ENCODE assay signal across 14 cellular contexts in the genomic region with DNA sequence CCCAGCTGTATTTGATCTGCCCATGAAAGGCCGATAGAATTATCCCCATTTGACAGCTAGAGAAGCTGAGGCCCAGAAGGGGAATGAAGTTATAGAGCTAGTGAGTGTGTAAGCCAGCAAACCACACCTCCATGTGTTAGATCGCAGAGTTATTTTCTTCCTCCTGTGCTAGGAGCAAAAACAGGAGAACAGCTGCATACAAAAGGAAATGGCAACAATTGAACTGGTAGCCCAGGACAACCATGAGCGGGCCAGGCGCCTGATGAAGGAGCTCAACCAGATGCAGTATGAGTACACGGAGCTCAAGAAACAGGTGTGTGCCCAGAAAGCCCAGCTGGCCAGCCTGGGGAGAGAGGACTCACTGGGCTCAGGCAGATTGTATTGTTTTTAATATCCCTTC.
"Had no signal": no experiment of that assay in that cellular context is flagged by ENCODE, and none has a peak within 500 bp of the region (broad histone marks: within the 10 kb centered on the region; RNA-seq: fewer than 3 reads in every experiment).

No MANE protein-coding gene starts in this region.

- H3K4me1 Mint-ChIP-seq: WTC11 had no signal

- H3K27ac ChIP-seq: cardiac muscle cell, pancreas, skin epidermis, tibial artery, uterus had no signal

- H3K9me3 ChIP-seq: pancreas, tibial artery, uterus had no signal

- H3K27me3 ChIP-seq: cardiac muscle cell, pancreas, tibial artery, uterus had no signal

- H3K4me3 ChIP-seq: cardiac muscle cell, pancreas, skin epidermis, tibial artery, uterus had no signal

- H3K36me3 ChIP-seq: uterus had no signal

- H3K27me3 Mint-ChIP-seq: activated CD4-positive, alpha-beta T cell treated with anti-CD3 and anti-CD28 coated beads, Interleukin-2, amount 10 ng/mL, durations not matched to agents 7 days and 5 days had no signal

- ATAC-seq: left ventricle myocardium superior, pancreas, WTC11 had no signal

- H3K4me1 ChIP-seq: pancreas, tibial artery, uterus had no signal

- H3K27ac Mint-ChIP-seq: T-helper 1 cell treated with Interleukin-12 subunit alpha and Interleukin-12 subunit beta and Interleukin-4 antibody, amounts not matched to agents 30 μg/mL and 1 μg/mL, for 36 hours; WTC11 had no signal

- H3K9me3 Mint-ChIP-seq: activated CD4-positive, alpha-beta T cell treated with anti-CD3 and anti-CD28 coated beads, Interleukin-2, amount 10 ng/mL, durations not matched to agents 7 days and 5 days; T-helper 1 cell treated with Interleukin-12 subunit alpha and Interleukin-12 subunit beta and Interleukin-4 antibody, amounts not matched to agents 30 μg/mL and 1 μg/mL, for 36 hours; WTC11 had no signal

- H3K4me3 Mint-ChIP-seq: activated CD4-positive, alpha-beta T cell treated with anti-CD3 and anti-CD28 coated beads, Interleukin-2, amount 10 ng/mL, durations not matched to agents 7 days and 5 days; T-helper 1 cell treated with Interleukin-12 subunit alpha and Interleukin-12 subunit beta and Interleukin-4 antibody, amounts not matched to agents 30 μg/mL and 1 μg/mL, for 36 hours; WTC11 had no signal

- DNase-seq: activated CD4-positive, alpha-beta T cell treated with anti-CD3 and anti-CD28 coated beads, Interleukin-2, amount 10 ng/mL, durations not matched to agents 7 days and 5 days; activated gamma-delta T cell; activated T-cell treated with anti-CD3 and anti-CD28 coated beads, Interleukin-2, amount 50 U/mL, for 1 hour; effector memory CD4-positive, alpha-beta T cell; erythroblast; hippocampal formation; left ventricle myocardium superior; pancreas; tibial artery; uterus had no signal
